ENCODE assay signal across 1 cellular context in the genomic region with DNA sequence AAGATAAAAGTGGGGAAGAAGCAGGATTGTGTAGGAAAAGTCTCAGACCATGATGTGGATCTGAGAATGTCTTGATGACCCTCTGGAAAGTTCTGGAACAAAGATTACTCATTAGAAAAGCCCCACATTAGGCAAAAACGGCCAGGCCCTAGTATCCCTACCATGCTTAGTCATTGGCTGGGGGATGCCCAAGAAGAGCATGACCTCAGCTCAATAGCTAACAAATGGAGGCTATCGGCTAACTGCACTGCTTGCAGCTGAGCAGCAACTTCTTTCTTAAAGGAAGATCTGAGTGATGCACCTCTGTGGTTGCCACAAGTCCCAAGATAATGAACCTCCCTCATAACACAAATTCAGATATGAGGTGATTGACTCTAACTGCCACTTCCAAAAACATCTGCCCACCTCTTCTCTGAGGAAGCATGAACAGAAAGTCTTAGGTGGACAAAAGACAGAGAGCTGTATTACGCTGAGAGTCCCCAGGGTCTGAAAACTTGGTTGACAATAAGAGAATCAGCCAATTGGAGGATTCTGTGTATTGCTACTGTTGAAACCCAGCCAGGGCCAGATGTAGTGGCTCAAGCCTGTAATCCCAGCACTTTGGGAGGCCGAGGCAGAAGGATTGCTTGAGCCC.
TF ChIP-seq lines count a peak whose summit lies in the region.

No MANE protein-coding gene starts in this region.

TF ChIP-seq in K562, 482 proteins besides CTCF, POLR2A, EP300 and RAD21 (continued from another document and continues in another):
- TF ChIP-seq, protein P1, sequence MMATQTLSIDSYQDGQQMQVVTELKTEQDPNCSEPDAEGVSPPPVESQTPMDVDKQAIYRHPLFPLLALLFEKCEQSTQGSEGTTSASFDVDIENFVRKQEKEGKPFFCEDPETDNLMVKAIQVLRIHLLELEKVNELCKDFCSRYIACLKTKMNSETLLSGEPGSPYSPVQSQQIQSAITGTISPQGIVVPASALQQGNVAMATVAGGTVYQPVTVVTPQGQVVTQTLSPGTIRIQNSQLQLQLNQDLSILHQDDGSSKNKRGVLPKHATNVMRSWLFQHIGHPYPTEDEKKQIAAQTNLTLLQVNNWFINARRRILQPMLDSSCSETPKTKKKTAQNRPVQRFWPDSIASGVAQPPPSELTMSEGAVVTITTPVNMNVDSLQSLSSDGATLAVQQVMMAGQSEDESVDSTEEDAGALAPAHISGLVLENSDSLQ (IDR thresholded peaks at IDR 0.05), result no peak
- TF ChIP-seq BRD4 (IDR thresholded peaks at IDR 0.05), result no peak
- no peak for TF ChIP-seq NCOA4 (IDR thresholded peaks at IDR 0.05; ENCODE audit: partially characterized antibody)
- no peak for TF ChIP-seq RAD51 (IDR thresholded peaks at IDR 0.05; ENCODE audit: borderline replicate concordance, low read depth)
- TF ChIP-seq RCOR1 (IDR thresholded peaks at IDR 0.05; ENCODE audit: borderline replicate concordance in 1 of 2, low read depth in 2 of 2, low read length in 2 of 2), result peak in 1 of 2 experiments; percentile 67; a peak in 2 of 4 replicates
- TF ChIP-seq, protein P2, sequence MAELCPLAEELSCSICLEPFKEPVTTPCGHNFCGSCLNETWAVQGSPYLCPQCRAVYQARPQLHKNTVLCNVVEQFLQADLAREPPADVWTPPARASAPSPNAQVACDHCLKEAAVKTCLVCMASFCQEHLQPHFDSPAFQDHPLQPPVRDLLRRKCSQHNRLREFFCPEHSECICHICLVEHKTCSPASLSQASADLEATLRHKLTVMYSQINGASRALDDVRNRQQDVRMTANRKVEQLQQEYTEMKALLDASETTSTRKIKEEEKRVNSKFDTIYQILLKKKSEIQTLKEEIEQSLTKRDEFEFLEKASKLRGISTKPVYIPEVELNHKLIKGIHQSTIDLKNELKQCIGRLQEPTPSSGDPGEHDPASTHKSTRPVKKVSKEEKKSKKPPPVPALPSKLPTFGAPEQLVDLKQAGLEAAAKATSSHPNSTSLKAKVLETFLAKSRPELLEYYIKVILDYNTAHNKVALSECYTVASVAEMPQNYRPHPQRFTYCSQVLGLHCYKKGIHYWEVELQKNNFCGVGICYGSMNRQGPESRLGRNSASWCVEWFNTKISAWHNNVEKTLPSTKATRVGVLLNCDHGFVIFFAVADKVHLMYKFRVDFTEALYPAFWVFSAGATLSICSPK (IDR thresholded peaks at IDR 0.05; ENCODE audit: borderline replicate concordance), result no peak
- TF ChIP-seq, protein P3, sequence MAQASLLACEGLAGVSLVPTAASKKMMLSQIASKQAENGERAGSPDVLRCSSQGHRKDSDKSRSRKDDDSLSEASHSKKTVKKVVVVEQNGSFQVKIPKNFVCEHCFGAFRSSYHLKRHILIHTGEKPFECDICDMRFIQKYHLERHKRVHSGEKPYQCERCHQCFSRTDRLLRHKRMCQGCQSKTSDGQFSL (CRISPR knock-in tag; IDR thresholded peaks at IDR 0.05), result no peak
- TF ChIP-seq, protein P3 (tag; IDR thresholded peaks at IDR 0.05), result no peak
- TF ChIP-seq ZFP36 (IDR thresholded peaks at IDR 0.05; ENCODE audit: low read depth, low read length, partially characterized antibody), result no peak
- TF ChIP-seq ZNF561 (CRISPR knock-in tag; conservative IDR thresholded peaks at IDR 0.05), result no peak
- 0 out of 2 replicates have a peak, but pooled peaks have one; percentile 38 for TF ChIP-seq JUN (IDR thresholded peaks at IDR 0.05; ENCODE audit: borderline replicate concordance, low read depth, low read length)
- no peak for TF ChIP-seq JUN (CRISPR knock-in tag; IDR thresholded peaks at IDR 0.05; ENCODE audit: borderline replicate concordance)
- TF ChIP-seq, protein P4, sequence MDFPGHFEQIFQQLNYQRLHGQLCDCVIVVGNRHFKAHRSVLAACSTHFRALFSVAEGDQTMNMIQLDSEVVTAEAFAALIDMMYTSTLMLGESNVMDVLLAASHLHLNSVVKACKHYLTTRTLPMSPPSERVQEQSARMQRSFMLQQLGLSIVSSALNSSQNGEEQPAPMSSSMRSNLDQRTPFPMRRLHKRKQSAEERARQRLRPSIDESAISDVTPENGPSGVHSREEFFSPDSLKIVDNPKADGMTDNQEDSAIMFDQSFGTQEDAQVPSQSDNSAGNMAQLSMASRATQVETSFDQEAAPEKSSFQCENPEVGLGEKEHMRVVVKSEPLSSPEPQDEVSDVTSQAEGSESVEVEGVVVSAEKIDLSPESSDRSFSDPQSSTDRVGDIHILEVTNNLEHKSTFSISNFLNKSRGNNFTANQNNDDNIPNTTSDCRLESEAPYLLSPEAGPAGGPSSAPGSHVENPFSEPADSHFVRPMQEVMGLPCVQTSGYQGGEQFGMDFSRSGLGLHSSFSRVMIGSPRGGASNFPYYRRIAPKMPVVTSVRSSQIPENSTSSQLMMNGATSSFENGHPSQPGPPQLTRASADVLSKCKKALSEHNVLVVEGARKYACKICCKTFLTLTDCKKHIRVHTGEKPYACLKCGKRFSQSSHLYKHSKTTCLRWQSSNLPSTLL (IDR thresholded peaks at IDR 0.05), result no peak
- no peak; the same call in 1 of the 2 replicates for TF ChIP-seq CREB1 (IDR thresholded peaks at IDR 0.05)
- no peak for TF ChIP-seq CREB1 (CRISPR knock-in tag; IDR thresholded peaks at IDR 0.05)
- TF ChIP-seq, protein P5, sequence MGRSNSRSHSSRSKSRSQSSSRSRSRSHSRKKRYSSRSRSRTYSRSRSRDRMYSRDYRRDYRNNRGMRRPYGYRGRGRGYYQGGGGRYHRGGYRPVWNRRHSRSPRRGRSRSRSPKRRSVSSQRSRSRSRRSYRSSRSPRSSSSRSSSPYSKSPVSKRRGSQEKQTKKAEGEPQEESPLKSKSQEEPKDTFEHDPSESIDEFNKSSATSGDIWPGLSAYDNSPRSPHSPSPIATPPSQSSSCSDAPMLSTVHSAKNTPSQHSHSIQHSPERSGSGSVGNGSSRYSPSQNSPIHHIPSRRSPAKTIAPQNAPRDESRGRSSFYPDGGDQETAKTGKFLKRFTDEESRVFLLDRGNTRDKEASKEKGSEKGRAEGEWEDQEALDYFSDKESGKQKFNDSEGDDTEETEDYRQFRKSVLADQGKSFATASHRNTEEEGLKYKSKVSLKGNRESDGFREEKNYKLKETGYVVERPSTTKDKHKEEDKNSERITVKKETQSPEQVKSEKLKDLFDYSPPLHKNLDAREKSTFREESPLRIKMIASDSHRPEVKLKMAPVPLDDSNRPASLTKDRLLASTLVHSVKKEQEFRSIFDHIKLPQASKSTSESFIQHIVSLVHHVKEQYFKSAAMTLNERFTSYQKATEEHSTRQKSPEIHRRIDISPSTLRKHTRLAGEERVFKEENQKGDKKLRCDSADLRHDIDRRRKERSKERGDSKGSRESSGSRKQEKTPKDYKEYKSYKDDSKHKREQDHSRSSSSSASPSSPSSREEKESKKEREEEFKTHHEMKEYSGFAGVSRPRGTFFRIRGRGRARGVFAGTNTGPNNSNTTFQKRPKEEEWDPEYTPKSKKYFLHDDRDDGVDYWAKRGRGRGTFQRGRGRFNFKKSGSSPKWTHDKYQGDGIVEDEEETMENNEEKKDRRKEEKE (IDR thresholded peaks at IDR 0.05; ENCODE audit: borderline replicate concordance in 1 of 2, control insufficient read depth in 1 of 2, low read depth in 2 of 2, low read length in 1 of 2), result no peak
- TF ChIP-seq HNRNPH1 (optimal IDR thresholded peaks at IDR 0.05; ENCODE audit: low read depth, low read length), result no peak
- TF ChIP-seq, protein P6, sequence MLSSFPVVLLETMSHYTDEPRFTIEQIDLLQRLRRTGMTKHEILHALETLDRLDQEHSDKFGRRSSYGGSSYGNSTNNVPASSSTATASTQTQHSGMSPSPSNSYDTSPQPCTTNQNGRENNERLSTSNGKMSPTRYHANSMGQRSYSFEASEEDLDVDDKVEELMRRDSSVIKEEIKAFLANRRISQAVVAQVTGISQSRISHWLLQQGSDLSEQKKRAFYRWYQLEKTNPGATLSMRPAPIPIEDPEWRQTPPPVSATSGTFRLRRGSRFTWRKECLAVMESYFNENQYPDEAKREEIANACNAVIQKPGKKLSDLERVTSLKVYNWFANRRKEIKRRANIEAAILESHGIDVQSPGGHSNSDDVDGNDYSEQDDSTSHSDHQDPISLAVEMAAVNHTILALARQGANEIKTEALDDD (IDR thresholded peaks at IDR 0.05), result peak; percentile 17; the same call in 1 of the 2 replicates
- TF ChIP-seq ZNF780A (CRISPR knock-in tag; IDR thresholded peaks at IDR 0.05), result no peak
- no peak for TF ChIP-seq PHTF2 (CRISPR knock-in tag; IDR thresholded peaks at IDR 0.05)
- no peak for TF ChIP-seq SREBF1 (IDR thresholded peaks at IDR 0.05; ENCODE audit: borderline replicate concordance, low read depth, low read length)
- no peak for TF ChIP-seq FOXJ3 (CRISPR knock-in tag; IDR thresholded peaks at IDR 0.05)
- TF ChIP-seq, protein P7, sequence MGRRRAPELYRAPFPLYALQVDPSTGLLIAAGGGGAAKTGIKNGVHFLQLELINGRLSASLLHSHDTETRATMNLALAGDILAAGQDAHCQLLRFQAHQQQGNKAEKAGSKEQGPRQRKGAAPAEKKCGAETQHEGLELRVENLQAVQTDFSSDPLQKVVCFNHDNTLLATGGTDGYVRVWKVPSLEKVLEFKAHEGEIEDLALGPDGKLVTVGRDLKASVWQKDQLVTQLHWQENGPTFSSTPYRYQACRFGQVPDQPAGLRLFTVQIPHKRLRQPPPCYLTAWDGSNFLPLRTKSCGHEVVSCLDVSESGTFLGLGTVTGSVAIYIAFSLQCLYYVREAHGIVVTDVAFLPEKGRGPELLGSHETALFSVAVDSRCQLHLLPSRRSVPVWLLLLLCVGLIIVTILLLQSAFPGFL (CRISPR knock-in tag; IDR thresholded peaks at IDR 0.05), result no peak
- TF ChIP-seq, protein P8, sequence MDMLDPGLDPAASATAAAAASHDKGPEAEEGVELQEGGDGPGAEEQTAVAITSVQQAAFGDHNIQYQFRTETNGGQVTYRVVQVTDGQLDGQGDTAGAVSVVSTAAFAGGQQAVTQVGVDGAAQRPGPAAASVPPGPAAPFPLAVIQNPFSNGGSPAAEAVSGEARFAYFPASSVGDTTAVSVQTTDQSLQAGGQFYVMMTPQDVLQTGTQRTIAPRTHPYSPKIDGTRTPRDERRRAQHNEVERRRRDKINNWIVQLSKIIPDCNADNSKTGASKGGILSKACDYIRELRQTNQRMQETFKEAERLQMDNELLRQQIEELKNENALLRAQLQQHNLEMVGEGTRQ (CRISPR knock-in tag; IDR thresholded peaks at IDR 0.05), result no peak
- peak; percentile 45; the same call in 1 of the 2 replicates for TF ChIP-seq SMARCE1 (IDR thresholded peaks at IDR 0.05)
- no peak for TF ChIP-seq GABPB2 (CRISPR knock-in tag; conservative IDR thresholded peaks at IDR 0.05)
- TF ChIP-seq KDM1A (IDR thresholded peaks at IDR 0.05), result peak; percentile 64 to 75
- TF ChIP-seq NCOA2 (IDR thresholded peaks at IDR 0.05; ENCODE audit: partially characterized antibody in 2 of 2), result no peak
- TF ChIP-seq BMI1 (IDR thresholded peaks at IDR 0.05; ENCODE audit: low read length), result no peak
- no peak for TF ChIP-seq ZNF436 (CRISPR knock-in tag; IDR thresholded peaks at IDR 0.05)
- peak; percentile 83 for TF ChIP-seq NFE2 (IDR thresholded peaks at IDR 0.05; ENCODE audit: low read depth)
- TF ChIP-seq FOXM1 (IDR thresholded peaks at IDR 0.05; ENCODE audit: low read depth), result no peak
- TF ChIP-seq FOXM1 (CRISPR knock-in tag; IDR thresholded peaks at IDR 0.05; ENCODE audit: low read depth), result no peak
- peak; percentile 58 for TF ChIP-seq MAFG (tag; conservative IDR thresholded peaks at IDR 0.05)
- TF ChIP-seq, protein P9, sequence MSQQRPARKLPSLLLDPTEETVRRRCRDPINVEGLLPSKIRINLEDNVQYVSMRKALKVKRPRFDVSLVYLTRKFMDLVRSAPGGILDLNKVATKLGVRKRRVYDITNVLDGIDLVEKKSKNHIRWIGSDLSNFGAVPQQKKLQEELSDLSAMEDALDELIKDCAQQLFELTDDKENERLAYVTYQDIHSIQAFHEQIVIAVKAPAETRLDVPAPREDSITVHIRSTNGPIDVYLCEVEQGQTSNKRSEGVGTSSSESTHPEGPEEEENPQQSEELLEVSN (IDR thresholded peaks at IDR 0.05; ENCODE audit: borderline replicate concordance in 1 of 2, extremely low read depth in 1 of 2, insufficient read depth in 1 of 2, insufficient read length in 1 of 2, low read depth in 1 of 2, low read length in 1 of 2, poor library complexity in 1 of 2, severe bottlenecking in 1 of 2), result no peak
- TF ChIP-seq RFX7 (CRISPR knock-in tag; IDR thresholded peaks at IDR 0.05), result no peak
- TF ChIP-seq FOXA1 (IDR thresholded peaks at IDR 0.05; ENCODE audit: borderline replicate concordance), result no peak
- TF ChIP-seq, protein P10, sequence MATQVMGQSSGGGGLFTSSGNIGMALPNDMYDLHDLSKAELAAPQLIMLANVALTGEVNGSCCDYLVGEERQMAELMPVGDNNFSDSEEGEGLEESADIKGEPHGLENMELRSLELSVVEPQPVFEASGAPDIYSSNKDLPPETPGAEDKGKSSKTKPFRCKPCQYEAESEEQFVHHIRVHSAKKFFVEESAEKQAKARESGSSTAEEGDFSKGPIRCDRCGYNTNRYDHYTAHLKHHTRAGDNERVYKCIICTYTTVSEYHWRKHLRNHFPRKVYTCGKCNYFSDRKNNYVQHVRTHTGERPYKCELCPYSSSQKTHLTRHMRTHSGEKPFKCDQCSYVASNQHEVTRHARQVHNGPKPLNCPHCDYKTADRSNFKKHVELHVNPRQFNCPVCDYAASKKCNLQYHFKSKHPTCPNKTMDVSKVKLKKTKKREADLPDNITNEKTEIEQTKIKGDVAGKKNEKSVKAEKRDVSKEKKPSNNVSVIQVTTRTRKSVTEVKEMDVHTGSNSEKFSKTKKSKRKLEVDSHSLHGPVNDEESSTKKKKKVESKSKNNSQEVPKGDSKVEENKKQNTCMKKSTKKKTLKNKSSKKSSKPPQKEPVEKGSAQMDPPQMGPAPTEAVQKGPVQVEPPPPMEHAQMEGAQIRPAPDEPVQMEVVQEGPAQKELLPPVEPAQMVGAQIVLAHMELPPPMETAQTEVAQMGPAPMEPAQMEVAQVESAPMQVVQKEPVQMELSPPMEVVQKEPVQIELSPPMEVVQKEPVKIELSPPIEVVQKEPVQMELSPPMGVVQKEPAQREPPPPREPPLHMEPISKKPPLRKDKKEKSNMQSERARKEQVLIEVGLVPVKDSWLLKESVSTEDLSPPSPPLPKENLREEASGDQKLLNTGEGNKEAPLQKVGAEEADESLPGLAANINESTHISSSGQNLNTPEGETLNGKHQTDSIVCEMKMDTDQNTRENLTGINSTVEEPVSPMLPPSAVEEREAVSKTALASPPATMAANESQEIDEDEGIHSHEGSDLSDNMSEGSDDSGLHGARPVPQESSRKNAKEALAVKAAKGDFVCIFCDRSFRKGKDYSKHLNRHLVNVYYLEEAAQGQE (CRISPR knock-in tag; IDR thresholded peaks at IDR 0.05; ENCODE audit: low read depth), result no peak
- no peak for TF ChIP-seq MIER1 (IDR thresholded peaks at IDR 0.05; ENCODE audit: low read depth)
- no peak for TF ChIP-seq PRPF4 (IDR thresholded peaks at IDR 0.05; ENCODE audit: insufficient read depth, low read depth, low read length, poor library complexity, severe bottlenecking)
- TF ChIP-seq, protein P11, sequence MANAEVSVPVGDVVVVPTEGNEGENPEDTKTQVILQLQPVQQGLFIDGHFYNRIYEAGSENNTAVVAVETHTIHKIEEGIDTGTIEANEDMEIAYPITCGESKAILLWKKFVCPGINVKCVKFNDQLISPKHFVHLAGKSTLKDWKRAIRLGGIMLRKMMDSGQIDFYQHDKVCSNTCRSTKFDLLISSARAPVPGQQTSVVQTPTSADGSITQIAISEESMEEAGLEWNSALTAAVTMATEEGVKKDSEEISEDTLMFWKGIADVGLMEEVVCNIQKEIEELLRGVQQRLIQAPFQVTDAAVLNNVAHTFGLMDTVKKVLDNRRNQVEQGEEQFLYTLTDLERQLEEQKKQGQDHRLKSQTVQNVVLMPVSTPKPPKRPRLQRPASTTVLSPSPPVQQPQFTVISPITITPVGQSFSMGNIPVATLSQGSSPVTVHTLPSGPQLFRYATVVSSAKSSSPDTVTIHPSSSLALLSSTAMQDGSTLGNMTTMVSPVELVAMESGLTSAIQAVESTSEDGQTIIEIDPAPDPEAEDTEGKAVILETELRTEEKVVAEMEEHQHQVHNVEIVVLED (CRISPR knock-in tag; IDR thresholded peaks at IDR 0.05), result no peak
